Comparison of ENCODE assay signal across 8 cellular contexts in the genomic region with DNA sequence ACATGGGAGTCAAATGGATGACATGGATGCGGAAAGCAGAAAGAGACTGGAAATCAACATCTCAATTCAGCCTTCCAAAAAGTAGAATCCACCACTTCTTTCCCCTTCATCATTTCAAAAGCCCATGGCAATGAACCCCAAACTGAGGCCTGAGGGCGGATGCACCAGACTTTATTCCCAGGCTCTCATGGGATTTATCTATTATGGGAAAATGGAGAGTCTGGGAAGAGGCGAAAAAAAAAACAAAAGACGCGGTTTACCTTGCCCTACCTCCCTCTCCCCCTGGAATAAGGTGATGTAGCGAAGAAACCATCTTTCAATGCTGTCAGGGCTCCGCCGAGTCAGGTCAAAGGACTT. TPM values are rescaled to one million over a fixed set of nuclear protein-coding genes. Genes with fewer than 3 reads are reported as not detected.
DNase-seq lines count a peak whose midpoint lies in the region; ATAC-seq and TF ChIP-seq lines count a peak whose summit lies in the region.

No MANE protein-coding gene starts in this region.

- H3K4me3 ChIP-seq in ascending aorta, result peak overlapping the region; percentile 71 to 84
- peak overlapping the region; percentile 51 to 93 (median 75) for H3K4me3 ChIP-seq in liver (ENCODE audit: low read depth in 1 of 3, low read length in 3 of 3)
- peak overlapping the region; percentile 35 to 68 (median 49) for H3K4me3 ChIP-seq in thyroid gland (replicated peaks in 1 of 3)

- POLR2A ChIA-PET in activated CD4-positive, alpha-beta T cell treated with anti-CD3 and anti-CD28 coated beads, Interleukin-2, amount 10 ng/mL, durations not matched to agents 7 days and 5 days (lab: Charles Lee), result no interaction called here

- DNase-seq in activated CD4-positive, alpha-beta T cell treated with anti-CD3 and anti-CD28 coated beads, Interleukin-2, amount 10 ng/mL, durations not matched to agents 7 days and 5 days, result no peak
- no peak for DNase-seq in activated CD4-positive, alpha-beta T cell treated with anti-CD3 and anti-CD28 coated beads for 48 hours
- no peak for DNase-seq in ascending aorta (ENCODE audit: low spot score in 2 of 2)
- no peak for DNase-seq in thyroid gland

- H3K4me1 Mint-ChIP-seq in activated CD4-positive, alpha-beta T cell treated with anti-CD3 and anti-CD28 coated beads, Interleukin-2, amount 10 ng/mL, durations not matched to agents 7 days and 5 days, result peaks cover 58% of the 10 kb centered on the region

- peak overlapping the region; percentile 95 for H3K4me3 Mint-ChIP-seq in activated CD4-positive, alpha-beta T cell treated with anti-CD3 and anti-CD28 coated beads, Interleukin-2, amount 10 ng/mL, durations not matched to agents 7 days and 5 days

- ATAC-seq in HG03442 (IDR thresholded peaks at IDR 0.05; ENCODE audit: unreplicated experiment), result no peak
- ATAC-seq in HG03354 (IDR thresholded peaks at IDR 0.05; ENCODE audit: poor library complexity, severe bottlenecking, unreplicated experiment), result no peak
- no peak for ATAC-seq in HG02759 (IDR thresholded peaks at IDR 0.05; ENCODE audit: unreplicated experiment)

- no peak for TF ChIP-seq RAD21 in liver (IDR thresholded peaks at IDR 0.05)

- H3K27ac Mint-ChIP-seq in activated CD4-positive, alpha-beta T cell treated with anti-CD3 and anti-CD28 coated beads, Interleukin-2, amount 10 ng/mL, durations not matched to agents 7 days and 5 days, result peak overlapping the region; percentile 96

- H3K27me3 Mint-ChIP-seq in activated CD4-positive, alpha-beta T cell treated with anti-CD3 and anti-CD28 coated beads, Interleukin-2, amount 10 ng/mL, durations not matched to agents 7 days and 5 days, result no peaks in the 10 kb centered on the region

- peaks cover 32% of the 10 kb centered on the region for H3K36me3 Mint-ChIP-seq in activated CD4-positive, alpha-beta T cell treated with anti-CD3 and anti-CD28 coated beads, Interleukin-2, amount 10 ng/mL, durations not matched to agents 7 days and 5 days (ENCODE audit: low read depth)

- H3K9ac ChIP-seq in liver (ENCODE audit: low read depth in 1 of 2, low read length in 2 of 2), result peak overlapping the region; percentile 10 to 45

- H3K27ac ChIP-seq in ascending aorta (peak overlapping the region; percentile 80 to 84), liver (ENCODE audit: low read depth in 1 of 2, low read length in 2 of 2) (peak overlapping the region in 1 of 2 donors; percentile 39), thyroid gland (peak overlapping the region in 2 of 3 donors; percentile 72 to 74)

- H3K27me3 ChIP-seq in ascending aorta, result no peaks in the 10 kb centered on the region
- no peaks in the 10 kb centered on the region for H3K27me3 ChIP-seq in liver (ENCODE audit: control insufficient read depth in 4 of 4, insufficient read depth in 4 of 4, low read length in 3 of 4)
- H3K27me3 ChIP-seq in thyroid gland, result no peaks in the 10 kb centered on the region

- H3K36me3 ChIP-seq in ascending aorta, result no peaks in the 10 kb centered on the region
- no peaks in the 10 kb centered on the region for H3K36me3 ChIP-seq in liver (ENCODE audit: control insufficient read depth in 4 of 4, insufficient read depth in 3 of 4, low read depth in 1 of 4, low read length in 3 of 4)
- no peaks in the 10 kb centered on the region for H3K36me3 ChIP-seq in thyroid gland

- WGBS in liver, result 30% methylated on average over 8 of the region's 8 CpGs
- 18 to 21% methylated on average over 8 of the region's 8 CpGs for WGBS in thyroid gland, 2 donors

- peaks cover 0 to 2% of the 10 kb centered on the region in 2 donors for H3K9me3 ChIP-seq in ascending aorta
- peaks cover 0 to 2% (median 1%) of the 10 kb centered on the region in 4 donors for H3K9me3 ChIP-seq in liver (ENCODE audit: control insufficient read depth in 4 of 4, low read length in 3 of 4)
- H3K9me3 ChIP-seq in thyroid gland, result no peaks in the 10 kb centered on the region

- TF ChIP-seq POLR2A in thyroid gland (IDR thresholded peaks at IDR 0.05), result no peak

- CTCF ChIA-PET in activated CD4-positive, alpha-beta T cell treated with anti-CD3 and anti-CD28 coated beads, Interleukin-2, amount 10 ng/mL, durations not matched to agents 7 days and 5 days (lab: Charles Lee), result no interaction called here

- peaks cover 18% of the 10 kb centered on the region for H3K9me3 Mint-ChIP-seq in activated CD4-positive, alpha-beta T cell treated with anti-CD3 and anti-CD28 coated beads, Interleukin-2, amount 10 ng/mL, durations not matched to agents 7 days and 5 days

- intact Hi-C loops in ascending aorta (cut with DNase I), result loop anchor here (10.0 kb wide), 2 partner anchors 591 to 1121 kb away; a partner anchor contains a TSS
- intact Hi-C loops in thyroid gland (cut with DNase I), result no loop called here

- TF ChIP-seq CTCF in ascending aorta (IDR thresholded peaks at IDR 0.05), result no peak
- no peak for TF ChIP-seq CTCF in liver (IDR thresholded peaks at IDR 0.05; ENCODE audit: low read depth, low read length, missing input control)
- no peak for TF ChIP-seq CTCF in thyroid gland (IDR thresholded peaks at IDR 0.05)

- H3K4me1 ChIP-seq in ascending aorta (peaks cover 0 to 4% of the 10 kb centered on the region in 2 donors), liver (ENCODE audit: control insufficient read depth in 4 of 4, insufficient read depth in 4 of 4, low read length in 3 of 4) (peaks cover 4 to 14% (median 9%) of the 10 kb centered on the region in 4 donors), thyroid gland (peaks cover 5% of the 10 kb centered on the region in 2 donors)

TF ChIP-seq in liver, 16 proteins besides CTCF, POLR2A, EP300 and RAD21:
- TF ChIP-seq RXRA (IDR thresholded peaks at IDR 0.05), result no peak
- TF ChIP-seq FOXA2 (IDR thresholded peaks at IDR 0.05), result no peak
- no peak for TF ChIP-seq FOXA1 (IDR thresholded peaks at IDR 0.05)
- TF ChIP-seq, protein P1, sequence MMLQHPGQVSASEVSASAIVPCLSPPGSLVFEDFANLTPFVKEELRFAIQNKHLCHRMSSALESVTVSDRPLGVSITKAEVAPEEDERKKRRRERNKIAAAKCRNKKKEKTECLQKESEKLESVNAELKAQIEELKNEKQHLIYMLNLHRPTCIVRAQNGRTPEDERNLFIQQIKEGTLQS (IDR thresholded peaks at IDR 0.05), result no peak
- TF ChIP-seq TAF1 (conservative IDR thresholded peaks at IDR 0.05), result no peak
- no peak for TF ChIP-seq JUND (IDR thresholded peaks at IDR 0.05)
- no peak for TF ChIP-seq EGR1 (IDR thresholded peaks at IDR 0.05; ENCODE audit: low read depth in 2 of 2)
- TF ChIP-seq, protein P2, sequence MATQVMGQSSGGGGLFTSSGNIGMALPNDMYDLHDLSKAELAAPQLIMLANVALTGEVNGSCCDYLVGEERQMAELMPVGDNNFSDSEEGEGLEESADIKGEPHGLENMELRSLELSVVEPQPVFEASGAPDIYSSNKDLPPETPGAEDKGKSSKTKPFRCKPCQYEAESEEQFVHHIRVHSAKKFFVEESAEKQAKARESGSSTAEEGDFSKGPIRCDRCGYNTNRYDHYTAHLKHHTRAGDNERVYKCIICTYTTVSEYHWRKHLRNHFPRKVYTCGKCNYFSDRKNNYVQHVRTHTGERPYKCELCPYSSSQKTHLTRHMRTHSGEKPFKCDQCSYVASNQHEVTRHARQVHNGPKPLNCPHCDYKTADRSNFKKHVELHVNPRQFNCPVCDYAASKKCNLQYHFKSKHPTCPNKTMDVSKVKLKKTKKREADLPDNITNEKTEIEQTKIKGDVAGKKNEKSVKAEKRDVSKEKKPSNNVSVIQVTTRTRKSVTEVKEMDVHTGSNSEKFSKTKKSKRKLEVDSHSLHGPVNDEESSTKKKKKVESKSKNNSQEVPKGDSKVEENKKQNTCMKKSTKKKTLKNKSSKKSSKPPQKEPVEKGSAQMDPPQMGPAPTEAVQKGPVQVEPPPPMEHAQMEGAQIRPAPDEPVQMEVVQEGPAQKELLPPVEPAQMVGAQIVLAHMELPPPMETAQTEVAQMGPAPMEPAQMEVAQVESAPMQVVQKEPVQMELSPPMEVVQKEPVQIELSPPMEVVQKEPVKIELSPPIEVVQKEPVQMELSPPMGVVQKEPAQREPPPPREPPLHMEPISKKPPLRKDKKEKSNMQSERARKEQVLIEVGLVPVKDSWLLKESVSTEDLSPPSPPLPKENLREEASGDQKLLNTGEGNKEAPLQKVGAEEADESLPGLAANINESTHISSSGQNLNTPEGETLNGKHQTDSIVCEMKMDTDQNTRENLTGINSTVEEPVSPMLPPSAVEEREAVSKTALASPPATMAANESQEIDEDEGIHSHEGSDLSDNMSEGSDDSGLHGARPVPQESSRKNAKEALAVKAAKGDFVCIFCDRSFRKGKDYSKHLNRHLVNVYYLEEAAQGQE (IDR thresholded peaks at IDR 0.05), result no peak
- TF ChIP-seq, protein P3, sequence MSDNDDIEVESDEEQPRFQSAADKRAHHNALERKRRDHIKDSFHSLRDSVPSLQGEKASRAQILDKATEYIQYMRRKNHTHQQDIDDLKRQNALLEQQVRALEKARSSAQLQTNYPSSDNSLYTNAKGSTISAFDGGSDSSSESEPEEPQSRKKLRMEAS (IDR thresholded peaks at IDR 0.05), result no peak
- no peak for TF ChIP-seq HNF4A (conservative IDR thresholded peaks at IDR 0.05)

RNA-seq across cellular contexts. Expression of a gene that starts 0.6 kb away (rescaled TPM):
- total RNA-seq in activated CD4-positive, alpha-beta T cell treated with anti-CD3 and anti-CD28 coated beads, Interleukin-2, amount 10 ng/mL, durations not matched to agents 7 days and 5 days, result 10 to 100 TPM; 21.6 to 24.1 TPM
- 12.6 TPM for total RNA-seq in ascending aorta
- total RNA-seq in liver, result 10 to 100 TPM in 1 of 2 donors, 1 to 10 TPM in 1; 8.4 to 11.1 TPM
- 1 to 10 TPM; 4.5 to 5.4 TPM for polyA plus RNA-seq in liver
- total RNA-seq in thyroid gland, result 10 to 100 TPM; 32.7 to 41.0 (median 33.7) TPM
